Comparison of ENCODE assay signal across 16 cellular contexts in genomic region chr9:79584655-79584982, GRCh38. TPM values are rescaled to one million over a fixed set of nuclear protein-coding genes. Genes with fewer than 3 reads are reported as not detected.
DNase-seq lines count a peak whose midpoint lies in the region; ATAC-seq, FAIRE-seq and TF ChIP-seq lines count a peak whose summit lies in the region.
"Had no signal": no experiment of that assay in that cellular context is flagged by ENCODE, and none has a peak within 500 bp of the region (broad histone marks: within the 10 kb centered on the region; RNA-seq: fewer than 3 reads in every experiment).

No MANE protein-coding gene starts in this region.

- H3K4me3 Mint-ChIP-seq in HFFc6 (peak overlapping the region; percentile 25), T-helper 17 cell (peak overlapping the region; percentile 61), natural killer cell (peak overlapping the region; percentile 59)

- ATAC-seq in T-helper 17 cell (no peak), natural killer cell (no peak)

- H3K27me3 ChIP-seq in BLaER1 treated with 17β-estradiol and CSF1 and Interleukin-3, amounts not matched to agents 10 nM and 100 nM: no peaks in the 10 kb centered on the region
- H3K27me3 ChIP-seq: heart right ventricle, right atrium auricular region had no signal

- H3K36me3 ChIP-seq in BLaER1 treated with 17β-estradiol and CSF1 and Interleukin-3, amounts not matched to agents 10 nM and 100 nM: peaks cover 16 to 91% (median 80%) of the 10 kb centered on the region in 11 experiments
- H3K36me3 ChIP-seq: right atrium auricular region, WERI-Rb-1 had no signal

- peaks cover 71 to 100% (median 91%) of the 10 kb centered on the region in 10 experiments for H3K4me1 ChIP-seq in BLaER1 treated with 17β-estradiol and CSF1 and Interleukin-3, amounts not matched to agents 10 nM and 100 nM

- H3K36me3 Mint-ChIP-seq in HFFc6 (ENCODE audit: low read depth) (peaks cover 75% of the 10 kb centered on the region), T-helper 17 cell (ENCODE audit: low read depth) (peaks cover 4% of the 10 kb centered on the region), natural killer cell (no peaks in the 10 kb centered on the region)

- H3K4me3 ChIP-seq in BLaER1 treated with 17β-estradiol and CSF1 and Interleukin-3, amounts not matched to agents 10 nM and 100 nM: peak overlapping the region in 1 of 10 experiments; percentile 12; a peak in 1 of 20 replicates
- H3K4me3 ChIP-seq: SK-N-MC had no signal

- H3K9ac ChIP-seq in BLaER1 treated with 17β-estradiol and CSF1 and Interleukin-3, amounts not matched to agents 10 nM and 100 nM: peak overlapping the region in 3 of 11 experiments; percentile 46 to 67 (median 63); a peak in 7 of 22 replicates

- H4K20me1 ChIP-seq in BLaER1 treated with 17β-estradiol and CSF1 and Interleukin-3, amounts not matched to agents 10 nM and 100 nM: peaks cover 64 to 100% (median 80%) of the 10 kb centered on the region in 11 experiments

- TF ChIP-seq CTCF in HFFc6 (IDR thresholded peaks at IDR 0.05) (no peak), natural killer cell (IDR thresholded peaks at IDR 0.05) (no peak)

- intact Hi-C loops in natural killer cell (cut with micrococcal nuclease): loop anchor here (1.0 kb wide), 1 partner anchor 40 kb away; no protein-coding TSS in a partner anchor
- intact Hi-C loops in head of caudate nucleus (cut with DNase I): no loop called here

- H3K27ac Mint-ChIP-seq in HFFc6: peak overlapping the region; percentile 52; the same call in 1 of the 2 replicates
- H3K27ac Mint-ChIP-seq in T-helper 17 cell: peak overlapping the region; percentile 68
- peak overlapping the region; percentile 64 to 76 for H3K27ac Mint-ChIP-seq in natural killer cell

- no peaks in the 10 kb centered on the region; a peak in 1 of 22 replicates for H3K9me3 ChIP-seq in BLaER1 treated with 17β-estradiol and CSF1 and Interleukin-3, amounts not matched to agents 10 nM and 100 nM (replicated peaks in 1 of 11)
- no peaks in the 10 kb centered on the region for H3K9me3 ChIP-seq in T-helper 17 cell (ENCODE audit: control insufficient read depth, low read length, poor library complexity, severe bottlenecking)
- H3K9me3 ChIP-seq: heart right ventricle, right atrium auricular region had no signal

- H3K27me3 Mint-ChIP-seq in HFFc6 (ENCODE audit: insufficient read depth): no peaks in the 10 kb centered on the region
- no peaks in the 10 kb centered on the region for H3K27me3 Mint-ChIP-seq in T-helper 17 cell
- H3K27me3 Mint-ChIP-seq in natural killer cell (ENCODE audit: low read depth in 2 of 2): no peaks in the 10 kb centered on the region

- peak overlapping the region; percentile 63 to 93 (median 87); a peak in 20 of 22 replicates for H3K4me2 ChIP-seq in BLaER1 treated with 17β-estradiol and CSF1 and Interleukin-3, amounts not matched to agents 10 nM and 100 nM

- TF ChIP-seq POLR2A in GM12892 (IDR thresholded peaks at IDR 0.05; ENCODE audit: low read depth, low read length) (no peak), erythroblast (IDR thresholded peaks at IDR 0.05; ENCODE audit: low read length) (no peak)

- H3K9me3 Mint-ChIP-seq in HFFc6: no peaks in the 10 kb centered on the region
- no peaks in the 10 kb centered on the region for H3K9me3 Mint-ChIP-seq in natural killer cell

- DNase-seq in HFFc6 (no peak), T-helper 17 cell (no peak), natural killer cell (no peak), caudate nucleus (lab: John Stamatoyannopoulos, UW) (no peak), head of caudate nucleus (no peak), GM12892 (ENCODE audit: insufficient read length) (no peak), erythroblast (lab: John Stamatoyannopoulos, UW) (no peak)
- DNase-seq: DMS 273 treated with DMSO at 0.1 percent for 48 hours, heart right ventricle, NCI-H1092, NCI-H526, WERI-Rb-1 had no signal

- H3K4me1 Mint-ChIP-seq in HFFc6 (ENCODE audit: low read depth) (peaks cover 87% of the 10 kb centered on the region), T-helper 17 cell (peaks cover 57% of the 10 kb centered on the region), natural killer cell (peaks cover 80 to 83% of the 10 kb centered on the region in 2 donors)

- peak overlapping the region in 8 of 11 experiments; percentile 19 to 86 (median 60); a peak in 12 of 22 replicates for H3K27ac ChIP-seq in BLaER1 treated with 17β-estradiol and CSF1 and Interleukin-3, amounts not matched to agents 10 nM and 100 nM
- no peak overlapping the region for H3K27ac ChIP-seq in caudate nucleus (ENCODE audit: low read depth, low read length)
- H3K27ac ChIP-seq: SK-N-MC, WERI-Rb-1 had no signal

- no peak for FAIRE-seq in GM12892 (lab: Jason Lieb, UNC)
- FAIRE-seq: islet of Langerhans had no signal

RNA-seq across cellular contexts. Expression of gene TLE4, which starts 12.9 kb away (rescaled TPM):
- total RNA-seq in HFFc6 (2021; fragmentation: NEBNext Ultra II Directional; extraction: Animal tissue kit (Norgen Biotek cat#: 25700)): 100 to 1,000 TPM; 126 to 186 (median 139) TPM
- total RNA-seq in T-helper 17 cell (100 to 1,000 TPM; 104 to 154 TPM), natural killer cell (100 to 1,000 TPM; 214 to 240 (median 220) TPM)
- 1.2 TPM for polyA plus RNA-seq in GM12892 (2012; ENCODE audit: missing spikeins)
